ENCODE assay signal across 7 cellular contexts in genomic region chr9:125747053-125747764, GRCh38. TPM values are rescaled to one million over a fixed set of nuclear protein-coding genes. Genes with fewer than 3 reads are reported as not detected.
A peak's percentile ranks its signal among the peaks of the same experiment; 100 is the strongest.
DNase-seq lines count a peak whose midpoint lies in the region; ATAC-seq and TF ChIP-seq lines count a peak whose summit lies in the region.

Gene PBX3 (plus strand): TSS chr9:125747373.

- H3K9me3 ChIP-seq in mucosa of stomach (ENCODE audit: control insufficient read depth, low read length), result no peaks in the 10 kb centered on the region
- H3K9me3 ChIP-seq in stomach smooth muscle (ENCODE audit: control insufficient read depth in 2 of 2, low read length in 2 of 2), result no peaks in the 10 kb centered on the region

- ATAC-seq in HG02571 (IDR thresholded peaks at IDR 0.05; ENCODE audit: unreplicated experiment), result peak; percentile 14

- peak within 1 kb of the TSS; percentile 74 for H3K9ac ChIP-seq in mucosa of stomach (ENCODE audit: low read length)
- H3K9ac ChIP-seq in stomach smooth muscle (ENCODE audit: low read length in 2 of 2), result peak within 1 kb of the TSS; percentile 84 to 87

- in situ Hi-C loops in GM13976 (cut with MboI; ENCODE audit: low sequenced_read_pairs, unreplicated experiment), result loop anchor here (25.0 kb wide), 1 partner anchor 335 kb away; no protein-coding TSS in a partner anchor

- DNase-seq in GM13976 (ENCODE audit: low spot score) (peak; percentile 78), NCI-H460 (ENCODE audit: extremely low read depth, low read depth) (peak; percentile 19), epithelial cell of proximal tubule (ENCODE audit: low read depth) (no peak)
- DNase-seq in activated CD8-positive, alpha-beta memory T cell treated with anti-CD3 and anti-CD28 coated beads, Interleukin-2, amount 50 U/mL, for 48 hours, result peak; percentile 73

- peaks cover 10% of the 10 kb centered on the region for H3K4me1 ChIP-seq in mucosa of stomach (ENCODE audit: control insufficient read depth, insufficient read depth, low read length)
- peaks cover 16% of the 10 kb centered on the region for H3K4me1 ChIP-seq in stomach smooth muscle (ENCODE audit: control insufficient read depth, insufficient read depth, low read length)

- H3K36me3 ChIP-seq in mucosa of stomach (ENCODE audit: control insufficient read depth, insufficient read depth, low read length) (no peaks in the 10 kb centered on the region), stomach smooth muscle (ENCODE audit: control insufficient read depth in 2 of 2, insufficient read depth in 2 of 2, low read length in 2 of 2) (no peaks in the 10 kb centered on the region)

- peak within 1 kb of the TSS; percentile 87 for H3K27ac ChIP-seq in stomach smooth muscle (ENCODE audit: low read length)

- H3K4me3 ChIP-seq in epithelial cell of proximal tubule (ENCODE audit: low read depth, low read length) (peak within 1 kb of the TSS; percentile 87), mucosa of stomach (ENCODE audit: low read length) (peak within 1 kb of the TSS; percentile 63), stomach smooth muscle (ENCODE audit: low read length in 2 of 2) (peak within 1 kb of the TSS; percentile 84 to 96)

- no peak for TF ChIP-seq CTCF in GM13976 (IDR thresholded peaks at IDR 0.05; ENCODE audit: borderline replicate concordance, control extremely low read depth, extremely low read depth, insufficient read depth, missing control alignments)
- TF ChIP-seq CTCF in epithelial cell of proximal tubule (conservative IDR thresholded peaks at IDR 0.05; ENCODE audit: low read depth, low read length), result no peak

- H3K27me3 ChIP-seq in mucosa of stomach (ENCODE audit: control insufficient read depth, insufficient read depth, low read length) (no peaks in the 10 kb centered on the region), stomach smooth muscle (ENCODE audit: control insufficient read depth in 1 of 2, insufficient read depth in 2 of 2, low read length in 2 of 2) (no peaks in the 10 kb centered on the region)

RNA-seq across cellular contexts. Expression of gene PBX3, which starts in this region (rescaled TPM):
- total RNA-seq in NCI-H460 (2014; rRNA removed; shearing (Covaris generic)), result 11.3 and 12.5 TPM in 2 replicates
- 6.9 and 17.3 TPM in 2 replicates for polyA plus RNA-seq in NCI-H460 (2014; cell fraction: nucleus; rRNA removed)
- 11.0 and 20.3 TPM in 2 replicates for total RNA-seq in epithelial cell of proximal tubule
